ENCODE assay signal across 16 cellular contexts in genomic region chr9:91141407-91141973, GRCh38.
DNase-seq lines count a peak whose midpoint lies in the region; ATAC-seq and TF ChIP-seq lines count a peak whose summit lies in the region.
"Had no signal": no experiment of that assay in that cellular context is flagged by ENCODE, and none has a peak within 500 bp of the region (broad histone marks: within the 10 kb centered on the region; RNA-seq: fewer than 3 reads in every experiment).

No MANE protein-coding gene starts in this region.

- H2AFZ ChIP-seq in IMR-90 (replicated peaks; ENCODE audit: low read length, poor library complexity), result no peak overlapping the region

- no peak overlapping the region for H3K4me3 Mint-ChIP-seq in activated CD8-positive, alpha-beta memory T cell treated with anti-CD3 and anti-CD28 coated beads, Interleukin-2, amount 10 ng/mL, durations not matched to agents 7 days and 5 days
- H3K4me3 Mint-ChIP-seq: CD4-positive, alpha-beta memory T cell had no signal

- H3K9ac ChIP-seq in IMR-90 (ENCODE audit: low read depth, low read length), result no peak overlapping the region

- 0 out of 2 replicates have a peak, but pooled peaks cover 2% of the 10 kb centered on the region for H3K9me1 ChIP-seq in IMR-90 (ENCODE audit: insufficient read depth, low read length)

- peaks cover 69% of the 10 kb centered on the region for H3K36me3 Mint-ChIP-seq in activated CD8-positive, alpha-beta memory T cell treated with anti-CD3 and anti-CD28 coated beads, Interleukin-2, amount 10 ng/mL, durations not matched to agents 7 days and 5 days

- no peak for ATAC-seq in activated CD8-positive, alpha-beta memory T cell treated with anti-CD3 and anti-CD28 coated beads, Interleukin-2, amount 10 ng/mL, durations not matched to agents 7 days and 5 days
- ATAC-seq in IMR-90 (ENCODE audit: low read depth) (no peak), HG02840 (IDR thresholded peaks at IDR 0.05; ENCODE audit: low FRiP score, unreplicated experiment) (no peak)
- ATAC-seq: A549 had no signal

- 0 out of 2 replicates have a peak overlapping the region, but pooled peaks have one; percentile 80 for H4K5ac ChIP-seq in IMR-90 (ENCODE audit: low read depth, low read length)

- H3K36me3 ChIP-seq in IMR-90 (ENCODE audit: control insufficient read depth, insufficient read depth, low read length) (no peaks in the 10 kb centered on the region), sigmoid colon (no peaks in the 10 kb centered on the region), SJCRH30 (no peaks in the 10 kb centered on the region), thyroid gland (no peaks in the 10 kb centered on the region)

- H3K27me3 ChIP-seq in IMR-90 (ENCODE audit: control insufficient read depth, insufficient read depth, low read length) (no peaks in the 10 kb centered on the region), sigmoid colon (no peaks in the 10 kb centered on the region), SJCRH30 (no peaks in the 10 kb centered on the region), thyroid gland (no peaks in the 10 kb centered on the region)

- H3K79me1 ChIP-seq in IMR-90 (ENCODE audit: low read depth in 1 of 2, low read length in 2 of 2), result peaks cover 0 to 9% of the 10 kb centered on the region in 2 experiments; a peak in 2 of 4 replicates

- peak overlapping the region; percentile 74 for H2BK120ac ChIP-seq in IMR-90 (ENCODE audit: low read depth, low read length)

- H3K4me1 Mint-ChIP-seq in activated CD8-positive, alpha-beta memory T cell treated with anti-CD3 and anti-CD28 coated beads, Interleukin-2, amount 10 ng/mL, durations not matched to agents 7 days and 5 days, result peaks cover 61% of the 10 kb centered on the region

- H2BK20ac ChIP-seq in IMR-90 (ENCODE audit: low read depth, low read length), result peak overlapping the region; percentile 88

- peak overlapping the region in 1 of 2 experiments; percentile 50; a peak in 1 of 4 replicates for H4K8ac ChIP-seq in IMR-90 (ENCODE audit: low read depth in 2 of 2, low read length in 2 of 2)

- H4K20me1 ChIP-seq in IMR-90 (ENCODE audit: insufficient read depth, low read length), result no peaks in the 10 kb centered on the region

- peak overlapping the region; percentile 77 for H2BK15ac ChIP-seq in IMR-90 (ENCODE audit: low read depth, low read length)

- peak overlapping the region; percentile 19 for H3K14ac ChIP-seq in IMR-90 (replicated peaks; ENCODE audit: low read depth, low read length)

- no peak overlapping the region for H2AK9ac ChIP-seq in IMR-90 (replicated peaks; ENCODE audit: low read depth, low read length, poor library complexity)

- TF ChIP-seq EP300 in sigmoid colon (IDR thresholded peaks at IDR 0.05), result peak in 2 of 4 donors; percentile 19 to 30

- CTCF ChIA-PET in activated CD8-positive, alpha-beta memory T cell treated with anti-CD3 and anti-CD28 coated beads, Interleukin-2, amount 10 ng/mL, durations not matched to agents 7 days and 5 days (lab: Charles Lee), result interaction anchor here (1.0 to 2.2 kb wide), 4 partner anchors 9 to 70 kb away, joined by 3 to 5 read pairs (median 3); no protein-coding TSS in a partner anchor
- CTCF ChIA-PET in IMR-90 (lab: Yijun Ruan, JAX), result no interaction called here

- H3K18ac ChIP-seq in IMR-90 (ENCODE audit: low read depth, low read length), result peak overlapping the region; percentile 76; the same call in 1 of the 2 replicates

- H3K9me3 Mint-ChIP-seq in activated CD8-positive, alpha-beta memory T cell treated with anti-CD3 and anti-CD28 coated beads, Interleukin-2, amount 10 ng/mL, durations not matched to agents 7 days and 5 days (ENCODE audit: low read depth), result no peaks in the 10 kb centered on the region

- intact Hi-C loops in IMR-90 (cut with micrococcal nuclease) (no loop called here), sigmoid colon (cut with DNase I) (no loop called here), thyroid gland (cut with DNase I) (no loop called here)

- H3K9me3 ChIP-seq in IMR-90 (ENCODE audit: control insufficient read depth, insufficient read depth, low read length), result peaks cover 2% of the 10 kb centered on the region; the same call in 1 of the 2 replicates
- H3K9me3 ChIP-seq in sigmoid colon, result no peaks in the 10 kb centered on the region
- no peaks in the 10 kb centered on the region for H3K9me3 ChIP-seq in SJCRH30 (replicated peaks)
- no peaks in the 10 kb centered on the region for H3K9me3 ChIP-seq in thyroid gland
- H3K9me3 ChIP-seq: A549 had no signal

- TF ChIP-seq RAD21 in IMR-90 (IDR thresholded peaks at IDR 0.05; ENCODE audit: low read length), result no peak

- 0% methylated on average over 1 of the region's 3 CpGs; no CpG with 5 or more reads in 1 of the 2 experiments for WGBS in IMR-90 (ENCODE audit: extremely low coverage in 2 of 2, insufficient read length in 1 of 2), 2 experiments
- WGBS in sigmoid colon, 2 donors, result 63% methylated on average over 3 of the region's 3 CpGs
- 58 to 61% methylated on average over 3 of the region's 3 CpGs for WGBS in thyroid gland, 2 donors

- peak overlapping the region; percentile 77 for H2AK5ac ChIP-seq in IMR-90 (ENCODE audit: low read depth, low read length)

- H3K4me1 ChIP-seq in IMR-90 (ENCODE audit: control insufficient read depth, insufficient read depth, low read length), result peaks cover 10% of the 10 kb centered on the region
- H3K4me1 ChIP-seq in sigmoid colon, result peaks cover 0 to 25% (median 12%) of the 10 kb centered on the region in 4 donors
- H3K4me1 ChIP-seq in SJCRH30, result no peaks in the 10 kb centered on the region
- peaks cover 0 to 18% of the 10 kb centered on the region in 2 donors for H3K4me1 ChIP-seq in thyroid gland

- H3K27me3 Mint-ChIP-seq in activated CD8-positive, alpha-beta memory T cell treated with anti-CD3 and anti-CD28 coated beads, Interleukin-2, amount 10 ng/mL, durations not matched to agents 7 days and 5 days, result no peaks in the 10 kb centered on the region
- H3K27me3 Mint-ChIP-seq: CD4-positive, alpha-beta memory T cell had no signal

- TF ChIP-seq CTCF in IMR-90 (conservative IDR thresholded peaks at IDR 0.05; ENCODE audit: low read depth, low read length) (no peak), sigmoid colon (IDR thresholded peaks at IDR 0.05) (no peak), thyroid gland (IDR thresholded peaks at IDR 0.05) (no peak)

- H3K27ac Mint-ChIP-seq in activated CD8-positive, alpha-beta memory T cell treated with anti-CD3 and anti-CD28 coated beads, Interleukin-2, amount 10 ng/mL, durations not matched to agents 7 days and 5 days, result peak overlapping the region; percentile 39

- in situ Hi-C loops in IMR-90 (cut with MboI; ENCODE audit: low sequenced_read_pairs), result no loop called here

- H4K91ac ChIP-seq in IMR-90 (ENCODE audit: insufficient read depth, low read depth, low read length), result peak overlapping the region; percentile 53

- dilution Hi-C loops in IMR-90 (cut with HindIII; ENCODE audit: low sequenced_read_pairs, unreplicated experiment), result no loop called here

- POLR2A ChIA-PET in IMR-90 (lab: Charles Lee; ENCODE audit: unreplicated experiment), result interaction anchor here (0.5 kb wide), 1 partner anchor 65 kb away, joined by 6 read pairs; no protein-coding TSS in a partner anchor

- no peak overlapping the region for H2BK5ac ChIP-seq in IMR-90 (ENCODE audit: low read depth, low read length, poor library complexity, severe bottlenecking)

- H3K4me3 ChIP-seq in IMR-90 (ENCODE audit: insufficient read depth, low read depth, low read length) (no peak overlapping the region), sigmoid colon (no peak overlapping the region), SJCRH30 (no peak overlapping the region), thyroid gland (replicated peaks in 1 of 3) (no peak overlapping the region)
- H3K4me3 ChIP-seq: A549 had no signal

- H3K4me2 ChIP-seq in IMR-90 (ENCODE audit: low read depth, low read length), result no peak overlapping the region
- H3K4me2 ChIP-seq: A549 had no signal

- H3K23ac ChIP-seq in IMR-90 (ENCODE audit: low read depth, low read length), result no peak overlapping the region; the same call in 1 of the 2 replicates

- no peak for DNase-seq in activated CD8-positive, alpha-beta memory T cell treated with anti-CD3 and anti-CD28 coated beads, Interleukin-2, amount 10 ng/mL, durations not matched to agents 7 days and 5 days
- no peak for DNase-seq in activated CD8-positive, alpha-beta memory T cell treated with anti-CD3 and anti-CD28 coated beads, Interleukin-2, amount 50 U/mL, for 4 hours
- DNase-seq in IMR-90, result no peak
- peak; percentile 74 for DNase-seq in cerebellum (ENCODE audit: low spot score)
- no peak for DNase-seq in sigmoid colon
- no peak for DNase-seq in SJCRH30
- no peak for DNase-seq in thyroid gland
- DNase-seq: CD4-positive, alpha-beta memory T cell; DMS53; NCI-H1105; NCI-H1694; NCI-H510A treated with DMSO at 0.1 percent for 48 hours; NCI-H774; SIG-M5 had no signal

- H3K4ac ChIP-seq in IMR-90 (ENCODE audit: low read depth, low read length), result peak overlapping the region; percentile 77

- no TSS peak for BruUV-seq in IMR-90 (replicated peaks; lab: Mats Ljungman, UMichigan)

- TF ChIP-seq POLR2A in IMR-90 (IDR thresholded peaks at IDR 0.05; ENCODE audit: low read depth, low read length) (no peak), sigmoid colon (IDR thresholded peaks at IDR 0.05) (no peak), thyroid gland (IDR thresholded peaks at IDR 0.05) (no peak)

- H3K27ac ChIP-seq in IMR-90 (ENCODE audit: insufficient read depth, low read length) (no peak overlapping the region), sigmoid colon (peak overlapping the region in 3 of 4 donors; percentile 58 to 66 (median 66)), SJCRH30 (no peak overlapping the region), thyroid gland (no peak overlapping the region)
- H3K27ac ChIP-seq: A549 had no signal

- no peak overlapping the region for H3K56ac ChIP-seq in IMR-90 (ENCODE audit: extremely low read depth, insufficient read depth, low read length)

TF ChIP-seq in IMR-90, 13 proteins besides CTCF, POLR2A, EP300 and RAD21:
- no peak for TF ChIP-seq RFX5 (IDR thresholded peaks at IDR 0.05; ENCODE audit: low read depth, low read length)
- no peak for TF ChIP-seq BHLHE40 (IDR thresholded peaks at IDR 0.05; ENCODE audit: low read depth, low read length)
- TF ChIP-seq, protein P1, sequence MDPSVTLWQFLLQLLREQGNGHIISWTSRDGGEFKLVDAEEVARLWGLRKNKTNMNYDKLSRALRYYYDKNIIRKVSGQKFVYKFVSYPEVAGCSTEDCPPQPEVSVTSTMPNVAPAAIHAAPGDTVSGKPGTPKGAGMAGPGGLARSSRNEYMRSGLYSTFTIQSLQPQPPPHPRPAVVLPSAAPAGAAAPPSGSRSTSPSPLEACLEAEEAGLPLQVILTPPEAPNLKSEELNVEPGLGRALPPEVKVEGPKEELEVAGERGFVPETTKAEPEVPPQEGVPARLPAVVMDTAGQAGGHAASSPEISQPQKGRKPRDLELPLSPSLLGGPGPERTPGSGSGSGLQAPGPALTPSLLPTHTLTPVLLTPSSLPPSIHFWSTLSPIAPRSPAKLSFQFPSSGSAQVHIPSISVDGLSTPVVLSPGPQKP (IDR thresholded peaks at IDR 0.05; ENCODE audit: borderline replicate concordance, low read depth, low read length), result no peak
- no peak for TF ChIP-seq SMC3 (IDR thresholded peaks at IDR 0.05; ENCODE audit: low read depth, low read length)
- TF ChIP-seq CHD1 (IDR thresholded peaks at IDR 0.05; ENCODE audit: low read depth, low read length), result no peak
- TF ChIP-seq FOS (IDR thresholded peaks at IDR 0.05; ENCODE audit: low read depth, low read length), result no peak
TF ChIP-seq in IMR-90: peak in this region for 0.

Comparison
In these comparisons a context has a peak if more than half of its experiments do, and no peak if none do; other contexts are left out.
1. H3K27ac ChIP-seq: peak in sigmoid colon (3 of 4); none in IMR-90 (single experiment), SJCRH30 (single experiment) and thyroid gland (0 of 3).